In the genomic region with DNA sequence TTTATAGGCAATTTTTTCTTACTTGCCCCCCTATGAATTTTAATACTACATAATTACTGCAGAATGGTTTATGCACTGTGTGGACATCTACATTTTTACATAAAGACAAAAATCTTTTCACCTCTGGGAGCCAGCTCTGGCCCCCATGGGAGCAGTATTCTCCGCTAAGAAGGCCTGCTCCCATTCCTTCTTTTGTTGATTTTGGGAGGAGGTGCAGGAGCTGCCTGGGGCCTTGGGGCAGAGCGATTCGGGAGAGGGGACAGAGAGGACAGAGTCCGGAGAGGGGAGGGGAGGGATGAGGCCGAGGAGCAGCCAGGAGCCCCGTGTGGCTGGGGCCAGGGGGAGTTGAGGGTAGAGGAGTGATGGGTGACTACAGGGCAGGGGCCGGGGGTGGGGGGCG, we compare ENCODE assay signal across 35 cellular contexts.
"Had no signal": no experiment of that assay in that cellular context is flagged by ENCODE, and none has a peak within 500 bp of the region (broad histone marks: within the 10 kb centered on the region; RNA-seq: fewer than 3 reads in every experiment).

No MANE protein-coding gene starts in this region.

- H3K4me3 Mint-ChIP-seq: activated naive CD4-positive, alpha-beta T cell treated with anti-CD3 and anti-CD28 coated beads for 36 hours; activated naive CD8-positive, alpha-beta T cell treated with anti-CD3 and anti-CD28 coated beads for 36 hours; activated T-helper 1 cell treated with anti-CD3 and anti-CD28 coated beads, Interleukin-12 subunit alpha, Interleukin-12 subunit beta, Interleukin-2, Interleukin-4 antibody, amounts not matched to agents 30 ng/mL and 10 ng/mL and 1 ng/mL, durations not matched to agents 14 hours and 24 hours and 36 hours; natural killer cell treated with Interleukin-12 subunit alpha and Interleukin-12 subunit beta and Interleukin-15 and Interleukin-18, amount 100 ng/mL, for 72 hours; stimulated activated naive B cell treated with anti-CD40 and anti-IgM and Interleukin-4, amounts not matched to agents 10 μg/mL and 1 μg/mL and 100 μg/mL, for 72 hours had no signal

- FAIRE-seq: endothelial cell of umbilical vein, keratinocyte had no signal

- H3K36me3 Mint-ChIP-seq: activated naive CD8-positive, alpha-beta T cell treated with anti-CD3 and anti-CD28 coated beads for 36 hours; natural killer cell treated with Interleukin-12 subunit alpha and Interleukin-12 subunit beta and Interleukin-15 and Interleukin-18, amount 100 ng/mL, for 72 hours; stimulated activated naive B cell treated with anti-CD40 and anti-IgM and Interleukin-4, amounts not matched to agents 10 μg/mL and 1 μg/mL and 100 μg/mL, for 72 hours had no signal

- ATAC-seq: activated CD4-positive, CD25-positive, alpha-beta regulatory T cell treated with anti-CD3 and anti-CD28 coated beads, Interleukin-2, amount 50 U/mL, for 24 hours; body of pancreas; left cardiac atrium; left ventricle myocardium superior; mucosa of descending colon; natural killer cell treated with Interleukin-12 subunit alpha and Interleukin-12 subunit beta and Interleukin-15 and Interleukin-18, amount 100 ng/mL, for 72 hours; psoas muscle; stimulated activated naive B cell treated with anti-CD40 and anti-IgM and Interleukin-4, amounts not matched to agents 10 μg/mL and 1 μg/mL and 100 μg/mL, for 72 hours; upper lobe of right lung had no signal

- H3K9me3 Mint-ChIP-seq: activated naive CD4-positive, alpha-beta T cell treated with anti-CD3 and anti-CD28 coated beads for 36 hours; activated naive CD8-positive, alpha-beta T cell treated with anti-CD3 and anti-CD28 coated beads for 36 hours; activated T-helper 1 cell treated with anti-CD3 and anti-CD28 coated beads, Interleukin-12 subunit alpha, Interleukin-12 subunit beta, Interleukin-2, Interleukin-4 antibody, amounts not matched to agents 30 ng/mL and 10 ng/mL and 1 ng/mL, durations not matched to agents 14 hours and 24 hours and 36 hours; natural killer cell treated with Interleukin-12 subunit alpha and Interleukin-12 subunit beta and Interleukin-15 and Interleukin-18, amount 100 ng/mL, for 72 hours; stimulated activated naive B cell treated with anti-CD40 and anti-IgM and Interleukin-4, amounts not matched to agents 10 μg/mL and 1 μg/mL and 100 μg/mL, for 72 hours had no signal

- H3K27ac Mint-ChIP-seq: activated naive CD4-positive, alpha-beta T cell treated with anti-CD3 and anti-CD28 coated beads for 36 hours; activated naive CD8-positive, alpha-beta T cell treated with anti-CD3 and anti-CD28 coated beads for 36 hours; activated T-helper 1 cell treated with anti-CD3 and anti-CD28 coated beads, Interleukin-12 subunit alpha, Interleukin-12 subunit beta, Interleukin-2, Interleukin-4 antibody, amounts not matched to agents 30 ng/mL and 10 ng/mL and 1 ng/mL, durations not matched to agents 14 hours and 24 hours and 36 hours; natural killer cell treated with Interleukin-12 subunit alpha and Interleukin-12 subunit beta and Interleukin-15 and Interleukin-18, amount 100 ng/mL, for 72 hours; stimulated activated naive B cell treated with anti-CD40 and anti-IgM and Interleukin-4, amounts not matched to agents 10 μg/mL and 1 μg/mL and 100 μg/mL, for 72 hours had no signal

- H3K27ac ChIP-seq: body of pancreas, cardiac muscle cell, coronary artery, dorsolateral prefrontal cortex, ovary, psoas muscle, stomach, thyroid gland, upper lobe of right lung, WERI-Rb-1 had no signal

- H3K4me3 ChIP-seq: adrenal gland, body of pancreas, cardiac muscle cell, coronary artery, dorsolateral prefrontal cortex, mucosa of descending colon, ovary, psoas muscle, stomach, thyroid gland, upper lobe of right lung had no signal

- H3K27me3 ChIP-seq: adrenal gland, body of pancreas, cardiac muscle cell, ovary, thyroid gland, upper lobe of right lung had no signal

- H3K9me3 ChIP-seq: adrenal gland, body of pancreas, mucosa of descending colon, ovary, psoas muscle, stomach, thyroid gland, upper lobe of right lung had no signal

- DNase-seq: activated CD4-positive, alpha-beta T cell treated with anti-CD3 and anti-CD28 coated beads for 48 hours; activated CD4-positive, alpha-beta T cell treated with anti-CD3 and anti-CD28 coated beads, Interleukin-2, amount 50 U/mL, for 48 hours; activated CD8-positive, alpha-beta memory T cell treated with anti-CD3 and anti-CD28 coated beads for 24 hours; activated effector memory CD4-positive, alpha-beta T cell treated with anti-CD3 and anti-CD28 coated beads, Interleukin-2, amount 50 U/mL, for 16 hours; activated naive CD4-positive, alpha-beta T cell treated with anti-CD3 and anti-CD28 coated beads for 36 hours; activated naive CD8-positive, alpha-beta T cell treated with anti-CD3 and anti-CD28 coated beads for 36 hours; activated T-cell treated with anti-CD3 and anti-CD28 coated beads, Interleukin-2, amount 50 U/mL, for 1 hour; adrenal gland; aorta; body of pancreas; cerebellar nuclear complex; dorsolateral prefrontal cortex; effector memory CD4-positive, alpha-beta T cell; head of caudate nucleus; hippocampal formation; left cardiac atrium; left ventricle myocardium superior; mucosa of descending colon; ovary; psoas muscle; stimulated activated CD4-positive, alpha-beta T cell treated with anti-CD3 and anti-CD28 coated beads, Interleukin-15, amount 100 ng/mL, for 24 hours; stimulated activated CD4-positive, alpha-beta T cell treated with anti-CD3 and anti-CD28 coated beads, Interleukin-2, amount 100 ng/mL, for 24 hours; stimulated activated naive B cell treated with anti-CD40 and anti-IgM and Interleukin-4, amounts not matched to agents 10 μg/mL and 1 μg/mL and 100 μg/mL, for 72 hours; stomach; T1000; thyroid gland; upper lobe of right lung; WERI-Rb-1 had no signal

- H3K4me1 ChIP-seq: adrenal gland, psoas muscle had no signal

- H3K36me3 ChIP-seq: adrenal gland, cardiac muscle cell, ovary, stomach, thyroid gland, upper lobe of right lung, WERI-Rb-1 had no signal
